ENCODE assay signal across 8 cellular contexts in genomic region chr9:6715755-6716643, GRCh38. TPM values are rescaled to one million over a fixed set of nuclear protein-coding genes. Genes with fewer than 3 reads are reported as not detected.
A peak's percentile ranks its signal among the peaks of the same experiment; 100 is the strongest.
DNase-seq lines count a peak whose midpoint lies in the region; ATAC-seq and TF ChIP-seq lines count a peak whose summit lies in the region.

No MANE protein-coding gene starts in this region.

- H3K36me3 ChIP-seq in gastrocnemius medialis (no peaks in the 10 kb centered on the region), MM.1S (replicated peaks; ENCODE audit: insufficient read depth, low read length) (no peaks in the 10 kb centered on the region)

- no peaks in the 10 kb centered on the region for H4K20me1 ChIP-seq in MM.1S (ENCODE audit: insufficient read depth, low read length)

- H2AFZ ChIP-seq in MM.1S (ENCODE audit: low read length), result no peak overlapping the region

- CTCF ChIA-PET in GM10248 (lab: Yijun Ruan, JAX), result interaction anchor here (0.7 to 2.1 kb wide), 9 partner anchors 8 to 49 kb away, joined by 3 to 6 read pairs (median 3); no protein-coding TSS in a partner anchor

- H3K27me3 ChIP-seq in gastrocnemius medialis (no peaks in the 10 kb centered on the region), MM.1S (replicated peaks; ENCODE audit: insufficient read depth, low read length) (no peaks in the 10 kb centered on the region)

- POLR2A ChIA-PET in GM10248 (lab: Yijun Ruan, JAX), result interaction anchor here (0.5 to 2.2 kb wide), 9 partner anchors 24 to 304 kb away, joined by 3 to 12 read pairs (median 4); partner anchors contain the start of genes KDM4C and UHRF2

- no peaks in the 10 kb centered on the region for H3F3A ChIP-seq in MM.1S (ENCODE audit: insufficient read depth, low read length)

- H3K27ac ChIP-seq in gastrocnemius medialis (no peak overlapping the region), MM.1S (ENCODE audit: low read length) (no peak overlapping the region)

- H3K9me3 ChIP-seq in gastrocnemius medialis (no peaks in the 10 kb centered on the region), MM.1S (replicated peaks; ENCODE audit: insufficient read depth, low read length) (no peaks in the 10 kb centered on the region)

- no peaks in the 10 kb centered on the region for H3K9me2 ChIP-seq in MM.1S (replicated peaks; ENCODE audit: insufficient read depth, low read length)

- peak; percentile 66 for ATAC-seq in HG02840 (IDR thresholded peaks at IDR 0.05; ENCODE audit: low FRiP score, unreplicated experiment)
- peak; percentile 94 for ATAC-seq in Right ventricle myocardium superior (ENCODE audit: poor library complexity)
- ATAC-seq in gastrocnemius medialis, result no peak

- peak overlapping the region; percentile 31 to 40 (median 36) for H3K4me3 ChIP-seq in gastrocnemius medialis
- no peak overlapping the region for H3K4me3 ChIP-seq in MM.1S (ENCODE audit: low read length)

- H3K9ac ChIP-seq in MM.1S (ENCODE audit: low read length), result no peak overlapping the region

- no peak overlapping the region for H3K4me2 ChIP-seq in MM.1S (ENCODE audit: low read depth, low read length)

- no peaks in the 10 kb centered on the region for H3K4me1 ChIP-seq in gastrocnemius medialis
- H3K4me1 ChIP-seq in MM.1S (ENCODE audit: low read length), result no peaks in the 10 kb centered on the region

- TF ChIP-seq POLR2A in gastrocnemius medialis (IDR thresholded peaks at IDR 0.05), result no peak

- intact Hi-C loops in Right ventricle myocardium superior (cut with DNase I) (no loop called here), gastrocnemius medialis (cut with DNase I; ENCODE audit: low total_unique reads) (no loop called here)

- H3K79me2 ChIP-seq in MM.1S (ENCODE audit: low read length), result no peaks in the 10 kb centered on the region

- DNase-seq in GM10248 (ENCODE audit: extremely low spot score) (peak; percentile 82), NOMO-1 (lab: John Stamatoyannopoulos, UW; ENCODE audit: unreplicated experiment in 2 of 2) (peak; percentile 47 to 69), activated gamma-delta T cell treated with Interleukin-2 at 50 U/mL for 16 hours (peak; percentile 54), Right ventricle myocardium superior (peak; percentile 83), gastrocnemius medialis (peak in 1 of 2 donors; percentile 19), SHP77 treated with DMSO at 0.1 percent for 48 hours (lab: John Stamatoyannopoulos, UW) (no peak), MM.1S (no peak)

- TF ChIP-seq CTCF in GM10248 (IDR thresholded peaks at IDR 0.05; ENCODE audit: control extremely low read depth, extremely low read depth, low read depth, missing control alignments), result no peak
- no peak for TF ChIP-seq CTCF in gastrocnemius medialis (IDR thresholded peaks at IDR 0.05 in 4 of 5, conservative IDR thresholded peaks at IDR 0.05 in 1 of 5)
- no peak for TF ChIP-seq CTCF in MM.1S (IDR thresholded peaks at IDR 0.05; ENCODE audit: low read length)

- in situ Hi-C loops in gastrocnemius medialis (cut with MboI; ENCODE audit: low sequenced_read_pairs in 4 of 4), result no loop called here

RNA-seq across cellular contexts. Expression of gene KDM4C, which starts 41.8 kb away (rescaled TPM):
- 14.2 TPM for total RNA-seq in Right ventricle myocardium superior
- 10 to 100 TPM in 2 of 4 donors, 1 to 10 TPM in 2; 7.7 to 23.3 (median 10.0) TPM for total RNA-seq in gastrocnemius medialis

Comparison
In these comparisons a context has a peak if more than half of its experiments do, and no peak if none do; other contexts are left out.
1. DNase-seq: peak in GM10248 (single experiment), NOMO-1 (2 of 2), activated gamma-delta T cell treated with Interleukin-2 at 50 U/mL for 16 hours (single experiment) and Right ventricle myocardium superior (single experiment); none in SHP77 treated with DMSO at 0.1 percent for 48 hours (single experiment) and MM.1S (single experiment).
2. ATAC-seq: peak in HG02840 (single experiment) and Right ventricle myocardium superior (single experiment); none in gastrocnemius medialis (0 of 2).